ENCODE assay signal across 1 cellular context in genomic region chr11:68258363-68258765, GRCh38.
TF ChIP-seq lines count a peak whose summit lies in the region.

No MANE protein-coding gene starts in this region.

TF ChIP-seq in IMR-90, 13 proteins besides CTCF, POLR2A, EP300 and RAD21:
- TF ChIP-seq CHD1 (IDR thresholded peaks at IDR 0.05; ENCODE audit: low read depth, low read length) (no peak), NFE2L2 (IDR thresholded peaks at IDR 0.05; ENCODE audit: low read depth, low read length) (no peak), SMC3 (IDR thresholded peaks at IDR 0.05; ENCODE audit: low read depth, low read length) (no peak), CEBPB (IDR thresholded peaks at IDR 0.05; ENCODE audit: low read depth, low read length) (no peak), MXI1 (IDR thresholded peaks at IDR 0.05; ENCODE audit: borderline replicate concordance, low read depth, low read length) (no peak), MAFK (IDR thresholded peaks at IDR 0.05; ENCODE audit: low read depth, low read length) (no peak), MAZ (IDR thresholded peaks at IDR 0.05; ENCODE audit: borderline replicate concordance, low read depth, low read length) (no peak), RCOR1 (IDR thresholded peaks at IDR 0.05; ENCODE audit: insufficient replicate concordance, low read length) (no peak), FOS (IDR thresholded peaks at IDR 0.05; ENCODE audit: low read depth, low read length) (no peak), BHLHE40 (IDR thresholded peaks at IDR 0.05; ENCODE audit: low read depth, low read length) (no peak), RFX5 (IDR thresholded peaks at IDR 0.05; ENCODE audit: low read depth, low read length) (no peak), ELK1 (IDR thresholded peaks at IDR 0.05; ENCODE audit: borderline replicate concordance, low read depth, low read length) (no peak)
- TF ChIP-seq, protein P1, sequence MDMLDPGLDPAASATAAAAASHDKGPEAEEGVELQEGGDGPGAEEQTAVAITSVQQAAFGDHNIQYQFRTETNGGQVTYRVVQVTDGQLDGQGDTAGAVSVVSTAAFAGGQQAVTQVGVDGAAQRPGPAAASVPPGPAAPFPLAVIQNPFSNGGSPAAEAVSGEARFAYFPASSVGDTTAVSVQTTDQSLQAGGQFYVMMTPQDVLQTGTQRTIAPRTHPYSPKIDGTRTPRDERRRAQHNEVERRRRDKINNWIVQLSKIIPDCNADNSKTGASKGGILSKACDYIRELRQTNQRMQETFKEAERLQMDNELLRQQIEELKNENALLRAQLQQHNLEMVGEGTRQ (IDR thresholded peaks at IDR 0.05; ENCODE audit: low read depth, low read length), result no peak
